In the genomic region with DNA sequence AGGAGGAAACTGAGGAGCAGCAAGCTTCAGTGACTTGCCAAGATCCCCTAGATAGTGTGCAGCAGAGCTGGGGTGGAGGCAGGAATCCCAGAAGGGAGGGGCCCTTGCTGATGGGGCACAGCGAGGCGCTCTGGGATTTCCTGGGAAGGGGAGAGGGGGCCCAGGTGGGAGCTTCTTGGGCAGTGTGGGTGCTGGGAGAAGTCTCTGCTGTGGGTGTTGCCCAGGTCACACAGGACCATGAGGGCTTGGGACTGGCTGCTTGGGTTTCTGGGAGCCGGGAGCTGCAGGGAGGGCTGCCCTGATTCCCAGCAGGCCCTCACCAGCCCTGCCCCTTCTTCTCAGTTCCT, we compare ENCODE assay signal across 14 cellular contexts. TPM values are rescaled to one million over a fixed set of nuclear protein-coding genes. Genes with fewer than 3 reads are reported as not detected.
DNase-seq lines count a peak whose midpoint lies in the region; ATAC-seq, FAIRE-seq and TF ChIP-seq lines count a peak whose summit lies in the region.
"Had no signal": no experiment of that assay in that cellular context is flagged by ENCODE, and none has a peak within 500 bp of the region (broad histone marks: within the 10 kb centered on the region; RNA-seq: fewer than 3 reads in every experiment).

No MANE protein-coding gene starts in this region.

- H3K27me3 Mint-ChIP-seq in CD4-positive, alpha-beta memory T cell = no peaks in the 10 kb centered on the region

- H3K4me3 Mint-ChIP-seq in CD4-positive, alpha-beta memory T cell = no peak overlapping the region
- H3K4me3 Mint-ChIP-seq: dendritic cell treated with granulocyte-macrophage colony-stimulating factor and Interleukin-4, amounts not matched to agents 40 ng/mL and 50 ng/mL, for 4 days; WTC11 had no signal

- no peaks in the 10 kb centered on the region for H4K20me1 ChIP-seq in PC-3 (ENCODE audit: low read length)
- H4K20me1 ChIP-seq in hepatocyte (ENCODE audit: insufficient read depth, poor library complexity, severe bottlenecking) = no peaks in the 10 kb centered on the region

- no peaks in the 10 kb centered on the region for H3K36me3 ChIP-seq in CD4-positive, alpha-beta memory T cell (ENCODE audit: insufficient read depth, low read length)
- H3K36me3 ChIP-seq in PC-3 (ENCODE audit: low read depth, low read length) (peaks cover 29% of the 10 kb centered on the region; the same call in 1 of the 2 replicates), hepatocyte (replicated peaks; ENCODE audit: insufficient read depth, low read depth) (no peaks in the 10 kb centered on the region), spleen (peaks cover 0 to 34% (median 0%) of the 10 kb centered on the region in 6 donors)
- H3K36me3 ChIP-seq: HAP-1 had no signal

- H3K79me2 ChIP-seq in PC-3 (ENCODE audit: low read length) (no peaks in the 10 kb centered on the region), hepatocyte (no peaks in the 10 kb centered on the region)

- no peaks in the 10 kb centered on the region for H3K36me3 Mint-ChIP-seq in CD4-positive, alpha-beta memory T cell
- H3K36me3 Mint-ChIP-seq: WTC11 had no signal

- WGBS in hepatocyte (ENCODE audit: low lambda C conversion rate, missing lambda C conversion rate) = 100% methylated on average over 2 of the region's 3 CpGs
- 63 to 94% (median 89%) methylated on average over 2 to 3 of the region's 3 CpGs for WGBS in spleen, 5 donors

- CTCF ChIA-PET in CD4-positive, alpha-beta memory T cell (lab: Charles Lee; ENCODE audit: partially characterized antibody) = interaction anchor here (0.5 to 4.8 kb wide), 14 partner anchors 8 to 268 kb away, joined by 3 to 80 read pairs (median 6); no protein-coding TSS in a partner anchor
- CTCF ChIA-PET in PC-3 (lab: Charles Lee) = interaction anchor here (0.6 to 1.4 kb wide), 2 partner anchors 76 to 98 kb away, joined by 4 to 8 read pairs; no protein-coding TSS in a partner anchor

- peaks cover 9 to 20% (median 14%) of the 10 kb centered on the region in 4 donors for H3K4me1 Mint-ChIP-seq in CD4-positive, alpha-beta memory T cell

- no peak for TF ChIP-seq CTCF in PC-3 (conservative IDR thresholded peaks at IDR 0.05; ENCODE audit: low read depth, low read length)
- TF ChIP-seq CTCF in hepatocyte (IDR thresholded peaks at IDR 0.05; ENCODE audit: poor library complexity) = no peak
- TF ChIP-seq CTCF in spleen (IDR thresholded peaks at IDR 0.05 in 8 of 11, conservative IDR thresholded peaks at IDR 0.05 in 3 of 11) = no peak

- no peak overlapping the region for H3K27ac ChIP-seq in CD4-positive, alpha-beta memory T cell (ENCODE audit: low read depth, low read length)
- peak overlapping the region; percentile 78 for H3K27ac ChIP-seq in PC-3 (ENCODE audit: low read length)
- no peak overlapping the region for H3K27ac ChIP-seq in hepatocyte
- H3K27ac ChIP-seq in spleen = peak overlapping the region in 2 of 8 donors; percentile 51 to 61

- no peak for FAIRE-seq in frontal cortex (lab: Jason Lieb, UNC)
- FAIRE-seq: small intestine had no signal

- H2AFZ ChIP-seq in PC-3 (ENCODE audit: low read length) (no peak overlapping the region), hepatocyte (no peak overlapping the region)

- peaks cover 0 to 2% (median 0%) of the 10 kb centered on the region in 8 donors for H3K9me3 Mint-ChIP-seq in CD4-positive, alpha-beta memory T cell
- H3K9me3 Mint-ChIP-seq: dendritic cell treated with granulocyte-macrophage colony-stimulating factor and Interleukin-4, amounts not matched to agents 40 ng/mL and 50 ng/mL, for 4 days; WTC11 had no signal

- no peak overlapping the region for H3K4me3 ChIP-seq in CD4-positive, alpha-beta memory T cell (ENCODE audit: low read length in 2 of 2)
- H3K4me3 ChIP-seq in PC-3 (ENCODE audit: low read length) (no peak overlapping the region), hepatocyte (no peak overlapping the region), spleen (no peak overlapping the region)
- H3K4me3 ChIP-seq: HAP-1 had no signal

- peaks cover 20% of the 10 kb centered on the region for H3K4me1 ChIP-seq in CD4-positive, alpha-beta memory T cell (ENCODE audit: insufficient read depth, low read length)
- H3K4me1 ChIP-seq in PC-3 (ENCODE audit: insufficient read depth, low read length) = peaks cover 19% of the 10 kb centered on the region
- no peaks in the 10 kb centered on the region for H3K4me1 ChIP-seq in hepatocyte (ENCODE audit: insufficient read depth)
- H3K4me1 ChIP-seq in spleen = peaks cover 0 to 17% (median 12%) of the 10 kb centered on the region in 6 donors
- H3K4me1 ChIP-seq: HAP-1 had no signal

- no peak for ATAC-seq in PC-3

- TF ChIP-seq POLR2A in spleen (IDR thresholded peaks at IDR 0.05) = no peak

- H3K9ac ChIP-seq in PC-3 (ENCODE audit: low read length) = no peak overlapping the region

- H3K9me2 ChIP-seq in PC-3 (replicated peaks; ENCODE audit: low read length) (no peaks in the 10 kb centered on the region), hepatocyte (replicated peaks; ENCODE audit: insufficient read depth) (no peaks in the 10 kb centered on the region)

- no TSS peak for BruUV-seq in PC-3 (replicated peaks; lab: Mats Ljungman, UMichigan)

- H3K4me2 ChIP-seq in PC-3 (ENCODE audit: low read length) (peak overlapping the region; percentile 76; the same call in 1 of the 2 replicates), hepatocyte (no peak overlapping the region)

- no peaks in the 10 kb centered on the region for H3K27me3 ChIP-seq in CD4-positive, alpha-beta memory T cell (ENCODE audit: insufficient read depth, low read length)
- H3K27me3 ChIP-seq in PC-3 (ENCODE audit: low read length) (no peaks in the 10 kb centered on the region), hepatocyte (no peaks in the 10 kb centered on the region), spleen (replicated peaks in 1 of 7) (no peaks in the 10 kb centered on the region)

- POLR2A ChIA-PET in CD4-positive, alpha-beta memory T cell (lab: Charles Lee; ENCODE audit: partially characterized antibody) = interaction anchor here (1.4 to 3.1 kb wide), 3 partner anchors 8 to 99 kb away, joined by 5 to 33 read pairs (median 8); no protein-coding TSS in a partner anchor
- POLR2A ChIA-PET in PC-3 (lab: Charles Lee; ENCODE audit: unreplicated experiment) = interaction anchor here (0.6 kb wide), 1 partner anchor 320 kb away, joined by 3 read pairs; no protein-coding TSS in a partner anchor

- H3K27ac Mint-ChIP-seq in CD4-positive, alpha-beta memory T cell = peak overlapping the region in 6 of 7 donors; percentile 19 to 98 (median 72)
- H3K27ac Mint-ChIP-seq: dendritic cell treated with granulocyte-macrophage colony-stimulating factor and Interleukin-4, amounts not matched to agents 40 ng/mL and 50 ng/mL, for 4 days; WTC11 had no signal

- no peaks in the 10 kb centered on the region for H3K9me3 ChIP-seq in CD4-positive, alpha-beta memory T cell (ENCODE audit: control insufficient read depth in 1 of 2, low read length in 2 of 2)
- no peaks in the 10 kb centered on the region for H3K9me3 ChIP-seq in PC-3 (ENCODE audit: low read length)
- H3K9me3 ChIP-seq in hepatocyte (ENCODE audit: low read depth) = no peaks in the 10 kb centered on the region
- H3K9me3 ChIP-seq in spleen = no peaks in the 10 kb centered on the region
- H3K9me3 ChIP-seq: HAP-1 had no signal

- intact Hi-C loops in CD4-positive, alpha-beta memory T cell (cut with micrococcal nuclease) = loop anchor here (2.0 to 5.0 kb wide), 3 partner anchors 414 to 549 kb away; partner anchors contain the start of gene DDX21
- intact Hi-C loops in PC-3 (cut with micrococcal nuclease) (loop anchor here (5.0 kb wide), 2 partner anchors 39 to 269 kb away; no protein-coding TSS in a partner anchor), spleen (cut with DNase I; ENCODE audit: low total_unique reads) (loop anchor here (5.0 kb wide), 2 partner anchors 79 to 99 kb away; no protein-coding TSS in a partner anchor)

- peaks cover 4% of the 10 kb centered on the region for H3F3A ChIP-seq in PC-3 (ENCODE audit: low read length, unreplicated experiment)

- no peak for DNase-seq in CD4-positive, alpha-beta memory T cell
- DNase-seq in PC-3 = no peak
- DNase-seq in hepatocyte (ENCODE audit: low spot score) = peak; percentile 4
- DNase-seq in spleen = peak; percentile 66
- DNase-seq in frontal cortex (ENCODE audit: low spot score in 2 of 2) = no peak
- DNase-seq in NCI-H2107 (lab: John Stamatoyannopoulos, UW) = no peak
- no peak for DNase-seq in KG1 (lab: John Stamatoyannopoulos, UW)
- DNase-seq: GF-D8, Kasumi-1, NCI-H1417 had no signal

RNA-seq across cellular contexts. Expression of gene TSPAN15, which starts 55.2 kb away (rescaled TPM):
- 1 to 10 TPM; 2.4 to 2.8 TPM for total RNA-seq in CD4-positive, alpha-beta memory T cell
- polyA plus RNA-seq in CD4-positive, alpha-beta memory T cell = 10 to 100 TPM; 15.9 to 18.1 TPM
- total RNA-seq in PC-3 (2014; rRNA removed) = 186 and 212 TPM in 2 replicates
- total RNA-seq in hepatocyte = 25.8 and 29.0 TPM in 2 replicates
- 58.5 and 66.4 TPM in 2 replicates for polyA plus RNA-seq in hepatocyte
- total RNA-seq in spleen = 10 to 100 TPM; 23.8 to 68.4 (median 50.0) TPM
- polyA plus RNA-seq in spleen = 10 to 100 TPM; 13.5 to 28.2 (median 14.5) TPM
- total RNA-seq in frontal cortex = 5.7 TPM

Comparison
In these comparisons a context has a peak if more than half of its experiments do, and no peak if none do; other contexts are left out.
1. DNase-seq: peak in hepatocyte (single experiment) and spleen (single experiment); none in CD4-positive, alpha-beta memory T cell (0 of 5), PC-3 (single experiment), frontal cortex (0 of 2), NCI-H2107 (single experiment) and KG1 (single experiment).